2 cellular contexts compared by ENCODE assay signal in genomic region chr12:50102648-50103309, GRCh38.
TF ChIP-seq lines count a peak whose summit lies in the region.

No MANE protein-coding gene starts in this region.

TF ChIP-seq in GM12891, 5 proteins besides CTCF, POLR2A, EP300 and RAD21:
- TF ChIP-seq SPI1 (IDR thresholded peaks at IDR 0.05; ENCODE audit: low read depth, low read length) (peak; percentile 33), POU2F2 (IDR thresholded peaks at IDR 0.05; ENCODE audit: low read depth, low read length) (no peak), POLR2AphosphoS5 (IDR thresholded peaks at IDR 0.05; ENCODE audit: low read depth, low read length) (peak; percentile 63)
TF ChIP-seq in GM12891: peak in this region for 2.

TF ChIP-seq in GM12878, 131 proteins besides CTCF, POLR2A, EP300 and RAD21:
- no peak for TF ChIP-seq ZNF384 (IDR thresholded peaks at IDR 0.05; ENCODE audit: borderline replicate concordance, low read depth, low read length)
- TF ChIP-seq SPI1 (IDR thresholded peaks at IDR 0.05; ENCODE audit: borderline replicate concordance, insufficient read depth, low read depth, low read length), result peak; percentile 38; the same call in 1 of the 2 replicates
